Comparison of ENCODE assay signal across 18 cellular contexts in the genomic region with DNA sequence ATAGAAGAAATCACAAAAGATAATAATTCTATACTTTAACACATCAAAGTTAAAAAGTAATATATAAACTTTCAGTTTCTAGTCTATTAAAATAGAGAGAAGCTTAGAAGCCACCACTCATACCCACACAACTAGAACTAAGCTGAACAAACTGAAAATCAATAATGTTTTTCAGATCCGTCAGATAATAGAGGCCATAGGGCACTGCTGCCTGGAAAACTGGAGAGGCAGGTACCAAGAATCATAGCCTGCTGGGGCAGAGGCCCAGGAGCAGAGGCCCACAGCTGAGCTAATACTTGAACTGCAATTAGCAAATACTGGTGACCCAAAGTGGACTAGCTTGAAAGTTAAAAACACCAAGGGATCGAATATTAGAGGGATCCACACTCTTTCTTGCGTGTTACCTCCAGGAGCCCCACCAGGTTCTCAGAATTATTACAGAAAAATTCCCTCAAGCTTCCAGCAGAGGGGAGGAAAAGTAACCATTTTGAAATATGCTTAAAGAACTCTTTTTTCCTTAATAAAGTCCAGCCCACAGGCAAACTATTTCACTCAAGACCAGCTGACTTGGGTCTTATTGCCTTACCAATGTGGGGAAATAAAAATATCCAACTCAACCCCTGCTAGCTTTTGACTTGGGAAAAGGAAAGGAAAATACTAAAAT.
DNase-seq lines count a peak whose midpoint lies in the region; ATAC-seq and TF ChIP-seq lines count a peak whose summit lies in the region.
"Had no signal": no experiment of that assay in that cellular context is flagged by ENCODE, and none has a peak within 500 bp of the region (broad histone marks: within the 10 kb centered on the region; RNA-seq: fewer than 3 reads in every experiment).

No MANE protein-coding gene starts in this region.

- TF ChIP-seq CTCF in mammary epithelial cell (conservative IDR thresholded peaks at IDR 0.05 in 1 of 2, IDR thresholded peaks at IDR 0.05 in 1 of 2; ENCODE audit: extremely low read depth in 1 of 2, insufficient read depth in 1 of 2, low read depth in 1 of 2, low read length in 2 of 2) (no peak), breast epithelium (IDR thresholded peaks at IDR 0.05) (no peak), hepatocyte (IDR thresholded peaks at IDR 0.05; ENCODE audit: poor library complexity) (peak; percentile 14)

- CTCF ChIA-PET in mammary epithelial cell (lab: Charles Lee; ENCODE audit: low non-redundant PET): no interaction called here

- DNase-seq in mammary epithelial cell: no peak
- no peak for DNase-seq in breast epithelium (ENCODE audit: low spot score in 2 of 2)
- peak; percentile 6 for DNase-seq in SHP77 treated with DMSO at 0.1 percent for 48 hours (lab: John Stamatoyannopoulos, UW)
- DNase-seq in hepatocyte (ENCODE audit: low spot score): peak; percentile 53
- DNase-seq in islet precursor cell: no peak
- no peak for DNase-seq in NK-92 treated with Interleukin-12 subunit alpha and Interleukin-12 subunit beta, amount 100 ng/mL, for 24 hours (lab: John Stamatoyannopoulos, UW)
- DNase-seq: activated B cell treated with CpG ODN at 0.5 μM for 24 hours, DMS153, dorsolateral prefrontal cortex, KBM-7, NCI-H1694 treated with DMSO at 0.1 percent for 48 hours, NCI-H526, thyroid gland had no signal

- H3K9me2 ChIP-seq in hepatocyte (replicated peaks; ENCODE audit: insufficient read depth): no peaks in the 10 kb centered on the region

- H3K27me3 ChIP-seq in mammary epithelial cell (ENCODE audit: insufficient read depth, low read length) (no peaks in the 10 kb centered on the region), breast epithelium (no peaks in the 10 kb centered on the region), hepatocyte (no peaks in the 10 kb centered on the region)
- H3K27me3 ChIP-seq: dorsolateral prefrontal cortex, neutrophil, thyroid gland had no signal

- H4K20me1 ChIP-seq in mammary epithelial cell (ENCODE audit: insufficient read depth, low read length) (no peaks in the 10 kb centered on the region), hepatocyte (ENCODE audit: insufficient read depth, poor library complexity, severe bottlenecking) (no peaks in the 10 kb centered on the region)

- no peak overlapping the region for H3K9ac ChIP-seq in mammary epithelial cell (ENCODE audit: insufficient read depth, low read length)

- H3K79me2 ChIP-seq in mammary epithelial cell (ENCODE audit: insufficient read depth, low read length) (no peaks in the 10 kb centered on the region), hepatocyte (no peaks in the 10 kb centered on the region)

- no peak for ATAC-seq in HG03521 (IDR thresholded peaks at IDR 0.05; ENCODE audit: unreplicated experiment)
- no peak for ATAC-seq in GM21825 (IDR thresholded peaks at IDR 0.05; ENCODE audit: unreplicated experiment)
- ATAC-seq: A549 had no signal

- H3K4me3 ChIP-seq in mammary epithelial cell (replicated peaks in 1 of 3; ENCODE audit: insufficient read depth in 1 of 3, low read depth in 2 of 3, low read length in 3 of 3) (no peak overlapping the region), breast epithelium (no peak overlapping the region), hepatocyte (no peak overlapping the region)
- H3K4me3 ChIP-seq: A549, dorsolateral prefrontal cortex, SK-N-MC, thyroid gland had no signal

- no peak overlapping the region for H3K4me2 ChIP-seq in mammary epithelial cell (ENCODE audit: insufficient read depth, low read depth, low read length)
- H3K4me2 ChIP-seq in hepatocyte: no peak overlapping the region
- H3K4me2 ChIP-seq: A549 had no signal

- BruUV-seq in mammary epithelial cell (replicated peaks; lab: Mats Ljungman, UMichigan): no TSS peak

- H3K27ac ChIP-seq in mammary epithelial cell (ENCODE audit: insufficient read depth, low read depth, low read length) (no peak overlapping the region), breast epithelium (no peak overlapping the region), hepatocyte (peak overlapping the region; percentile 76)
- H3K27ac ChIP-seq: A549, dorsolateral prefrontal cortex, neutrophil, SK-N-MC, thyroid gland had no signal

- in situ Hi-C loops in mammary epithelial cell (cut with MboI; ENCODE audit: low sequenced_read_pairs in 2 of 2): no loop called here

- intact Hi-C loops in mammary epithelial cell (cut with micrococcal nuclease): loop anchor here (1.0 kb wide), 1 partner anchor 393 kb away; no protein-coding TSS in a partner anchor
- intact Hi-C loops in breast epithelium (cut with DNase I; ENCODE audit: low total_unique reads): loop anchor here (2.0 kb wide), 1 partner anchor 56 kb away; no protein-coding TSS in a partner anchor

- dilution Hi-C loops in mammary epithelial cell (cut with HindIII; ENCODE audit: low sequenced_read_pairs): no loop called here

- H3K4me1 ChIP-seq in mammary epithelial cell (ENCODE audit: insufficient read depth, low read length): no peaks in the 10 kb centered on the region
- no peaks in the 10 kb centered on the region for H3K4me1 ChIP-seq in breast epithelium
- H3K4me1 ChIP-seq in hepatocyte (ENCODE audit: insufficient read depth): peaks cover 7% of the 10 kb centered on the region
- H3K4me1 ChIP-seq: A549, thyroid gland had no signal

- H2AFZ ChIP-seq in mammary epithelial cell (ENCODE audit: low read depth, low read length) (peak overlapping the region; percentile 20), hepatocyte (peak overlapping the region; percentile 41)

- H3K36me3 ChIP-seq in mammary epithelial cell (ENCODE audit: insufficient read depth, low read length): no peaks in the 10 kb centered on the region
- no peaks in the 10 kb centered on the region for H3K36me3 ChIP-seq in breast epithelium
- no peaks in the 10 kb centered on the region for H3K36me3 ChIP-seq in hepatocyte (replicated peaks; ENCODE audit: insufficient read depth, low read depth)
- H3K36me3 ChIP-seq: neutrophil, thyroid gland had no signal

- 100% methylated on average over 3 of the region's 3 CpGs for WGBS in mammary epithelial cell (ENCODE audit: low coverage, missing lambda C conversion rate)
- WGBS in hepatocyte (ENCODE audit: low lambda C conversion rate, missing lambda C conversion rate): 59% methylated on average over 3 of the region's 3 CpGs

- H3K9me3 ChIP-seq in mammary epithelial cell (replicated peaks; ENCODE audit: insufficient read depth, low read length): no peaks in the 10 kb centered on the region
- no peaks in the 10 kb centered on the region for H3K9me3 ChIP-seq in breast epithelium
- H3K9me3 ChIP-seq in hepatocyte (ENCODE audit: low read depth): no peaks in the 10 kb centered on the region
- H3K9me3 ChIP-seq: A549, neutrophil, thyroid gland had no signal

- TF ChIP-seq POLR2A in breast epithelium (IDR thresholded peaks at IDR 0.05): no peak

Comparison
In these comparisons a context has a peak if more than half of its experiments do, and no peak if none do; other contexts are left out.
1. DNase-seq: peak in SHP77 treated with DMSO at 0.1 percent for 48 hours (single experiment) and hepatocyte (single experiment); none in mammary epithelial cell (single experiment), breast epithelium (0 of 2), islet precursor cell (single experiment) and NK-92 treated with Interleukin-12 subunit alpha and Interleukin-12 subunit beta, amount 100 ng/mL, for 24 hours (single experiment).